Comparison of ENCODE assay signal across 1 cellular context in the genomic region with DNA sequence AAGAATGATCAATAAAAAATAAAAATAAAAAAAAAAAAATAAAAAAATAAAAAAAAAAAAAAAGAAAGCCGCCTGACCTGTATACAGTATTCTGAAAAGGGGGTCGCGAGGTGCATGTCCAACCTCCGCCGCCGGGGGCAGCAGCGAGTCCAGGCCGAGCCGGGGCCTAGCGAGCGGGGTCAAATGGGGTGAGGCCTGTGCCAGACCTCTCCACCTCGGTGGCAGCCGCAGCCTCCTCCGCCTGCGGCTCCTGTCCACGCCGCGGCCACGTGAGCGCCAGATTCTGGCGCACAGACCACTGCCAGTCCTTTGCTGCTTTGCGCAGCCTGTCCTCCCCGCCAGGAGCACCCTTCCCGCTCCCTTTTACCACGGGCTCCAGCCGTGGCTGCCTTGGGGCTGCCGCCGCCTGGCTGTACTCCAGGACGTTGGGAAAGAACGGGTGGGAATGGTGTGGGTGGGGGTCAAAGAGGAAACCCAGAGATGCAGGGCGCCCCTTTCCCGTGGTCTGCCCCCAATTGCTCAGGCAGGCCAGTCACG.
TF ChIP-seq lines count a peak whose summit lies in the region.

No MANE protein-coding gene starts in this region.

TF ChIP-seq in HepG2, 621 proteins besides CTCF, POLR2A, EP300 and RAD21 (continued from another document and continues in another):
- TF ChIP-seq DZIP1 (CRISPR knock-in tag; IDR thresholded peaks at IDR 0.05): peak; percentile 98
- TF ChIP-seq ZNF3 (CRISPR knock-in tag; IDR thresholded peaks at IDR 0.05): no peak
- TF ChIP-seq MXI1 (IDR thresholded peaks at IDR 0.05; ENCODE audit: borderline replicate concordance, low read depth, low read length): peak; percentile 93
- TF ChIP-seq FOSL1 (CRISPR knock-in tag; IDR thresholded peaks at IDR 0.05; ENCODE audit: borderline replicate concordance): peak; percentile 28; the same call in 1 of the 2 replicates
- peak; percentile 78 for TF ChIP-seq PHF20 (CRISPR knock-in tag; IDR thresholded peaks at IDR 0.05)
- peak; percentile 77; the same call in 1 of the 2 replicates for TF ChIP-seq GZF1 (CRISPR knock-in tag; IDR thresholded peaks at IDR 0.05)
- peak; percentile 84 for TF ChIP-seq ZNF501 (CRISPR knock-in tag; IDR thresholded peaks at IDR 0.05)
- TF ChIP-seq GLI4 (CRISPR knock-in tag; IDR thresholded peaks at IDR 0.05; ENCODE audit: borderline replicate concordance): no peak; the same call in 1 of the 2 replicates
- peak; percentile 96 for TF ChIP-seq YEATS4 (CRISPR knock-in tag; IDR thresholded peaks at IDR 0.05; ENCODE audit: borderline replicate concordance)
- TF ChIP-seq ZNF605 (CRISPR knock-in tag; IDR thresholded peaks at IDR 0.05): no peak; the same call in 1 of the 2 replicates
- TF ChIP-seq GPN1 (CRISPR knock-in tag; IDR thresholded peaks at IDR 0.05; ENCODE audit: borderline replicate concordance): 0 out of 2 replicates have a peak, but pooled peaks have one; percentile 68
- TF ChIP-seq, protein P1, sequence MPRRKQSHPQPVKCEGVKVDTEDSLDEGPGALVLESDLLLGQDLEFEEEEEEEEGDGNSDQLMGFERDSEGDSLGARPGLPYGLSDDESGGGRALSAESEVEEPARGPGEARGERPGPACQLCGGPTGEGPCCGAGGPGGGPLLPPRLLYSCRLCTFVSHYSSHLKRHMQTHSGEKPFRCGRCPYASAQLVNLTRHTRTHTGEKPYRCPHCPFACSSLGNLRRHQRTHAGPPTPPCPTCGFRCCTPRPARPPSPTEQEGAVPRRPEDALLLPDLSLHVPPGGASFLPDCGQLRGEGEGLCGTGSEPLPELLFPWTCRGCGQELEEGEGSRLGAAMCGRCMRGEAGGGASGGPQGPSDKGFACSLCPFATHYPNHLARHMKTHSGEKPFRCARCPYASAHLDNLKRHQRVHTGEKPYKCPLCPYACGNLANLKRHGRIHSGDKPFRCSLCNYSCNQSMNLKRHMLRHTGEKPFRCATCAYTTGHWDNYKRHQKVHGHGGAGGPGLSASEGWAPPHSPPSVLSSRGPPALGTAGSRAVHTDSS (CRISPR knock-in tag; conservative IDR thresholded peaks at IDR 0.05): peak; percentile 75; the same call in 1 of the 2 replicates
- TF ChIP-seq DNMT1 (CRISPR knock-in tag; IDR thresholded peaks at IDR 0.05): peak; percentile 95; the same call in 1 of the 2 replicates
- peak; percentile 70; the same call in 1 of the 2 replicates for TF ChIP-seq KDM1A (CRISPR knock-in tag; IDR thresholded peaks at IDR 0.05)
- no peak for TF ChIP-seq ARNT (IDR thresholded peaks at IDR 0.05)
- TF ChIP-seq TGIF2 (CRISPR knock-in tag; IDR thresholded peaks at IDR 0.05): peak; percentile 78
- peak; percentile 98 for TF ChIP-seq ZNF788 (CRISPR knock-in tag; IDR thresholded peaks at IDR 0.05; ENCODE audit: borderline replicate concordance)
- peak; percentile 66 for TF ChIP-seq ZBTB21 (CRISPR knock-in tag; IDR thresholded peaks at IDR 0.05)
- TF ChIP-seq FOSL2 (CRISPR knock-in tag; IDR thresholded peaks at IDR 0.05): peak; percentile 80
- TF ChIP-seq ZFP90 (CRISPR knock-in tag; IDR thresholded peaks at IDR 0.05; ENCODE audit: borderline replicate concordance): peak; percentile 89
- TF ChIP-seq NFIB (CRISPR knock-in tag; IDR thresholded peaks at IDR 0.05; ENCODE audit: borderline replicate concordance): no peak
- TF ChIP-seq FOXP1 (IDR thresholded peaks at IDR 0.05): no peak
- TF ChIP-seq FOXP1 (CRISPR knock-in tag; IDR thresholded peaks at IDR 0.05): no peak; the same call in 1 of the 2 replicates
- no peak for TF ChIP-seq PAF1 (CRISPR knock-in tag; IDR thresholded peaks at IDR 0.05)
- peak; percentile 73; the same call in 1 of the 2 replicates for TF ChIP-seq ZNF34 (CRISPR knock-in tag; IDR thresholded peaks at IDR 0.05; ENCODE audit: borderline replicate concordance)
- TF ChIP-seq HDAC6 (IDR thresholded peaks at IDR 0.05; ENCODE audit: low read depth, low read length): no peak
- peak; percentile 49; the same call in 1 of the 2 replicates for TF ChIP-seq ZNF234 (CRISPR knock-in tag; conservative IDR thresholded peaks at IDR 0.05)
- peak; percentile 64; the same call in 1 of the 2 replicates for TF ChIP-seq ZNF281 (CRISPR knock-in tag; IDR thresholded peaks at IDR 0.05; ENCODE audit: borderline replicate concordance)
- peak; percentile 89; the same call in 1 of the 2 replicates for TF ChIP-seq ZNF839 (CRISPR knock-in tag; IDR thresholded peaks at IDR 0.05; ENCODE audit: borderline replicate concordance)
- no peak for TF ChIP-seq ZSCAN30 (CRISPR knock-in tag; IDR thresholded peaks at IDR 0.05)
- no peak for TF ChIP-seq GABPA (IDR thresholded peaks at IDR 0.05; ENCODE audit: low read depth, low read length)
- peak; percentile 63 for TF ChIP-seq GABPA (CRISPR knock-in tag; IDR thresholded peaks at IDR 0.05; ENCODE audit: low read depth)
- peak; percentile 93; the same call in 1 of the 2 replicates for TF ChIP-seq TBP (CRISPR knock-in tag; IDR thresholded peaks at IDR 0.05)
- peak; percentile 87 for TF ChIP-seq ZNF768 (CRISPR knock-in tag; IDR thresholded peaks at IDR 0.05)
- peak; percentile 98 for TF ChIP-seq KDM5B (CRISPR knock-in tag; IDR thresholded peaks at IDR 0.05; ENCODE audit: borderline replicate concordance)
- TF ChIP-seq NFRKB (IDR thresholded peaks at IDR 0.05): no peak
- TF ChIP-seq NR2F1 (CRISPR knock-in tag; IDR thresholded peaks at IDR 0.05): peak; percentile 91 to 92
- peak; percentile 93 for TF ChIP-seq ZNF329 (CRISPR knock-in tag; IDR thresholded peaks at IDR 0.05; ENCODE audit: low read depth)
- peak; percentile 72 for TF ChIP-seq ZNF589 (CRISPR knock-in tag; conservative IDR thresholded peaks at IDR 0.05)
- peak; percentile 61; the same call in 1 of the 2 replicates for TF ChIP-seq RNF219 (CRISPR knock-in tag; IDR thresholded peaks at IDR 0.05)
- TF ChIP-seq NRL (CRISPR knock-in tag; IDR thresholded peaks at IDR 0.05; ENCODE audit: borderline replicate concordance): peak; percentile 98
- 0 out of 2 replicates have a peak, but pooled peaks have one; percentile 47 for TF ChIP-seq SIN3B (IDR thresholded peaks at IDR 0.05; ENCODE audit: low read length)
- peak; percentile 94 for TF ChIP-seq ZNF292 (CRISPR knock-in tag; IDR thresholded peaks at IDR 0.05; ENCODE audit: borderline replicate concordance, low read depth)
- TF ChIP-seq ZNF207 (IDR thresholded peaks at IDR 0.05; ENCODE audit: borderline replicate concordance): no peak
- peak; percentile 83; the same call in 1 of the 2 replicates for TF ChIP-seq GLMP (CRISPR knock-in tag; IDR thresholded peaks at IDR 0.05; ENCODE audit: borderline replicate concordance)
- no peak; the same call in 1 of the 2 replicates for TF ChIP-seq SIN3A (IDR thresholded peaks at IDR 0.05; ENCODE audit: borderline replicate concordance, low read depth, low read length)
- TF ChIP-seq, protein P2, sequence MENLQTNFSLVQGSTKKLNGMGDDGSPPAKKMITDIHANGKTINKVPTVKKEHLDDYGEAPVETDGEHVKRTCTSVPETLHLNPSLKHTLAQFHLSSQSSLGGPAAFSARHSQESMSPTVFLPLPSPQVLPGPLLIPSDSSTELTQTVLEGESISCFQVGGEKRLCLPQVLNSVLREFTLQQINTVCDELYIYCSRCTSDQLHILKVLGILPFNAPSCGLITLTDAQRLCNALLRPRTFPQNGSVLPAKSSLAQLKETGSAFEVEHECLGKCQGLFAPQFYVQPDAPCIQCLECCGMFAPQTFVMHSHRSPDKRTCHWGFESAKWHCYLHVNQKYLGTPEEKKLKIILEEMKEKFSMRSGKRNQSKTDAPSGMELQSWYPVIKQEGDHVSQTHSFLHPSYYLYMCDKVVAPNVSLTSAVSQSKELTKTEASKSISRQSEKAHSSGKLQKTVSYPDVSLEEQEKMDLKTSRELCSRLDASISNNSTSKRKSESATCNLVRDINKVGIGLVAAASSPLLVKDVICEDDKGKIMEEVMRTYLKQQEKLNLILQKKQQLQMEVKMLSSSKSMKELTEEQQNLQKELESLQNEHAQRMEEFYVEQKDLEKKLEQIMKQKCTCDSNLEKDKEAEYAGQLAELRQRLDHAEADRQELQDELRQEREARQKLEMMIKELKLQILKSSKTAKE (CRISPR knock-in tag; IDR thresholded peaks at IDR 0.05; ENCODE audit: borderline replicate concordance): peak; percentile 97
- peak; percentile 88 for TF ChIP-seq NR2C2 (CRISPR knock-in tag; IDR thresholded peaks at IDR 0.05; ENCODE audit: borderline replicate concordance)
- TF ChIP-seq ZNF670 (CRISPR knock-in tag; IDR thresholded peaks at IDR 0.05; ENCODE audit: borderline replicate concordance): peak; percentile 95
- TF ChIP-seq HOXA5 (CRISPR knock-in tag; IDR thresholded peaks at IDR 0.05): peak; percentile 96
- peak; percentile 77; the same call in 1 of the 2 replicates for TF ChIP-seq NFATC3 (CRISPR knock-in tag; IDR thresholded peaks at IDR 0.05)
- TF ChIP-seq ZNF747 (CRISPR knock-in tag; IDR thresholded peaks at IDR 0.05; ENCODE audit: borderline replicate concordance): peak; percentile 97
- TF ChIP-seq, protein P3, sequence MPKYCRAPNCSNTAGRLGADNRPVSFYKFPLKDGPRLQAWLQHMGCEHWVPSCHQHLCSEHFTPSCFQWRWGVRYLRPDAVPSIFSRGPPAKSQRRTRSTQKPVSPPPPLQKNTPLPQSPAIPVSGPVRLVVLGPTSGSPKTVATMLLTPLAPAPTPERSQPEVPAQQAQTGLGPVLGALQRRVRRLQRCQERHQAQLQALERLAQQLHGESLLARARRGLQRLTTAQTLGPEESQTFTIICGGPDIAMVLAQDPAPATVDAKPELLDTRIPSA (CRISPR knock-in tag; IDR thresholded peaks at IDR 0.05; ENCODE audit: borderline replicate concordance): no peak
- peak; percentile 96 for TF ChIP-seq ZMYM3 (CRISPR knock-in tag; IDR thresholded peaks at IDR 0.05)
- TF ChIP-seq MAFK (conservative IDR thresholded peaks at IDR 0.05 in 1 of 2, IDR thresholded peaks at IDR 0.05 in 1 of 2; ENCODE audit: low read length in 2 of 2): no peak
- peak; percentile 93; the same call in 1 of the 2 replicates for TF ChIP-seq ZNF557 (CRISPR knock-in tag; IDR thresholded peaks at IDR 0.05)
